Comparison of ENCODE assay signal across 26 cellular contexts in genomic region chr17:2730764-2731353, GRCh38. TPM values are rescaled to one million over a fixed set of nuclear protein-coding genes. Genes with fewer than 3 reads are reported as not detected.
"Had no signal": no experiment of that assay in that cellular context is flagged by ENCODE, and none has a peak within 500 bp of the region (broad histone marks: within the 10 kb centered on the region; RNA-seq: fewer than 3 reads in every experiment).

No MANE protein-coding gene starts in this region.

- H3K9me3 Mint-ChIP-seq: IgD-negative memory B cell had no signal

- H3K27ac Mint-ChIP-seq: IgD-negative memory B cell had no signal

- H3K4me1 ChIP-seq: Peyer's patch, SJSA1 had no signal

- H3K27me3 ChIP-seq: Peyer's patch had no signal

- H3K4me3 ChIP-seq: K562, Peyer's patch, SJSA1, SK-N-MC had no signal

- H3K9me3 ChIP-seq: Peyer's patch, SJSA1 had no signal

- H3K4me3 Mint-ChIP-seq: IgD-negative memory B cell had no signal

- H3K4me2 ChIP-seq: KMS-11 had no signal

- DNase-seq: Kasumi-1, MM.1S, NCI-H1092 treated with DMSO at 0.1 percent for 48 hours, NCI-H1436, NCI-H187, NCI-H2029, NCI-H2081 treated with DMSO at 0.1 percent for 48 hours, NCI-H2171, NCI-H226, NCI-H446, NCI-H510A, NCI-H524 treated with DMSO at 0.1 percent for 48 hours, NCI-H69, NCI-H774, PC-3, Peyer's patch, Right ventricle myocardium superior, SIG-M5 had no signal

- ATAC-seq: K562, PC-3 had no signal

- H3K36me3 ChIP-seq: Peyer's patch, SJSA1 had no signal

- H3K27ac ChIP-seq: KMS-11, Peyer's patch, SJSA1, SK-N-MC had no signal

RNA-seq across cellular contexts. Expression of gene CCDC92B, which starts 18.6 kb away (rescaled TPM):
- total RNA-seq: K562, M059J, OCI-LY7, PC-3, RPMI7951, SJSA1 had no signal
- polyA plus RNA-seq: IgD-negative memory B cell, K562 had no signal
